In the genomic region with DNA sequence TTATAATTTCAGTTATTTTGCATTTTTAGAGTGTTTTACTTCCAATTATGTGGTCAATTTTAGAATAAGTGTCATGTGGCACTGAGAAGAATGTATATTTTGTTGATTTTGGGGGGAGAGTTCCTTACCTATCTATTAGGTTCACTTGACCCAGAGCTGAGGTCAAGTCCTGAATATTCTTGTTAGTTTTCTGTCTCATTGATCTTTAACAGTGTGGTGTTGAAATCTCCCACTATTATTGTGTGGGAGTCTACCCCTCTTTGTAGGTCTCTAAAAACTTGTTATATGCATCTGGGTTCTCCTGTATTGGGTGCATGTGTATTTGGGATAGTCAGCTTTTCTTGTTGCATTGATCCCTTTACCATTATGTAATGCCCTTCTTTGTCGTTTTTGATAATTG, we compare ENCODE assay signal across 11 cellular contexts.
"Had no signal": no experiment of that assay in that cellular context is flagged by ENCODE, and none has a peak within 500 bp of the region (broad histone marks: within the 10 kb centered on the region; RNA-seq: fewer than 3 reads in every experiment).

No MANE protein-coding gene starts in this region.

- DNase-seq: GM23248, GOT3, H7, H9, HCEC 1CT, HFFc6 had no signal

- FAIRE-seq: H1, H54 had no signal

- H3K27ac ChIP-seq: GM23248 had no signal

- H2AFZ ChIP-seq: GM23248, GM23338 had no signal

- H3K9me3 ChIP-seq: HAP-1 had no signal

- H3K9ac ChIP-seq: GM23248 had no signal

- H3K4me2 ChIP-seq: GM23338 had no signal

- H3K4me3 ChIP-seq: GM23248, GM23338, HAP-1 had no signal

- ATAC-seq: GM23338, HCT116 had no signal

- H3K36me3 ChIP-seq: HAP-1 had no signal

- H3K4me1 ChIP-seq: HAP-1 had no signal
